Comparison of ENCODE assay signal across 8 cellular contexts in the genomic region with DNA sequence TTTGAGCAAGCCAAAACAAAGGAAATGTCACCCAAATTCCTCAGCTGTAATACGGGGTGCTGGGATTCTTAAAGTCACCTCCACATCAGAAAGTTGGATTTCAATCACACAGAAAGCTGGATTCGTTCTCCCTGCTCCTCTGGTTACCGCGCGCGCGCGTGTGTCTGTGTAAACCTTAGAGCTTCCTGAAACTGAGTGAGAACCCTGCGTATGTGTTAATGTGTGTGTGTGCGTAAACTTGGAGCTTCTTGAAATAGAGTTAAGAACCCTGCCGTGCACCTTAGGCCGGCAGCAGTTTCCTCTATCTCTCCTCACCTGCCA. TPM values are rescaled to one million over a fixed set of nuclear protein-coding genes. Genes with fewer than 3 reads are reported as not detected.
DNase-seq lines count a peak whose midpoint lies in the region; ATAC-seq, FAIRE-seq and TF ChIP-seq lines count a peak whose summit lies in the region.

No MANE protein-coding gene starts in this region.

- no peaks in the 10 kb centered on the region; the same call in 1 of the 2 replicates for H3K4me1 ChIP-seq in ES-I3 (ENCODE audit: insufficient read depth, low read length)

- no peaks in the 10 kb centered on the region for H3K36me3 ChIP-seq in ES-I3 (ENCODE audit: insufficient read depth, low read length)

- CTCF ChIA-PET in T-cell (lab: Charles Lee): interaction anchor here in 1 of 2 donors (0.6 to 1.3 kb wide), 2 partner anchors 24 to 88 kb away, joined by 3 to 6 read pairs; no protein-coding TSS in a partner anchor

- no peak for FAIRE-seq in urothelium cell line (lab: Jason Lieb, UNC)

- TF ChIP-seq CTCF in nephron progenitor cell (IDR thresholded peaks at IDR 0.05): no peak

- H3K9ac ChIP-seq in ES-I3 (ENCODE audit: low read depth, low read length): peak overlapping the region; percentile 50

- H3K9me3 Mint-ChIP-seq in T-cell (no peaks in the 10 kb centered on the region), nephron progenitor cell (peaks cover 4% of the 10 kb centered on the region)

- H3K27me3 Mint-ChIP-seq in T-cell (no peaks in the 10 kb centered on the region), nephron progenitor cell (ENCODE audit: low read depth, poor library complexity) (peaks cover 37% of the 10 kb centered on the region)

- no peaks in the 10 kb centered on the region for H3K9me3 ChIP-seq in ES-I3 (ENCODE audit: control insufficient read depth, insufficient read depth, low read length)

- peak overlapping the region; percentile 95 to 96 (median 96) for H3K4me3 Mint-ChIP-seq in T-cell
- H3K4me3 Mint-ChIP-seq in nephron progenitor cell: peak overlapping the region; percentile 91

- peak in 15 of 34 experiments; percentile 2 to 42 (median 19) for DNase-seq in T-cell
- peak; percentile 36 for DNase-seq in nephron progenitor cell
- DNase-seq in NCI-H146 (lab: John Stamatoyannopoulos, UW): no peak
- DNase-seq in urothelium cell line (ENCODE audit: low spot score): no peak
- DNase-seq in HPDE6-E6E7 (ENCODE audit: extremely low spot score): no peak

- POLR2A ChIA-PET in T-cell (lab: Charles Lee): interaction anchor here in 1 of 2 donors (0.6 kb wide), 2 partner anchors 34 to 263 kb away, joined by 3 read pairs; no protein-coding TSS in a partner anchor

- H3K4me1 Mint-ChIP-seq in T-cell (peaks cover 24 to 37% (median 27%) of the 10 kb centered on the region in 3 donors), nephron progenitor cell (peaks cover 19% of the 10 kb centered on the region)

- H3K36me3 Mint-ChIP-seq in T-cell: peaks cover 26% of the 10 kb centered on the region
- peaks cover 5% of the 10 kb centered on the region for H3K36me3 Mint-ChIP-seq in nephron progenitor cell (ENCODE audit: low read depth)

- ATAC-seq in HG02973 (IDR thresholded peaks at IDR 0.05; ENCODE audit: unreplicated experiment) (peak; percentile 26), T-cell (replicated peaks in 1 of 4) (peak; percentile 47 to 50 (median 48)), esophagus mucosa (peak; percentile 48)

- H3K27ac Mint-ChIP-seq in T-cell: peak overlapping the region; percentile 92
- H3K27ac Mint-ChIP-seq in nephron progenitor cell: peak overlapping the region; percentile 95

RNA-seq across cellular contexts. Expression of gene LZTFL1, which starts 0.6 kb away (rescaled TPM):
- 10 to 100 TPM in 3 of 5 donors, 1 to 10 TPM in 2; 8.5 to 12.0 (median 11.1) TPM for total RNA-seq in T-cell
- total RNA-seq in esophagus mucosa: 7.0 TPM

RNA-seq across cellular contexts. Expression of gene CCR9, which starts 45.0 kb away (rescaled TPM):
- 10 to 100 TPM in 1 of 5 donors, 1 to 10 TPM in 4; 2.1 to 10.0 (median 4.2) TPM for total RNA-seq in T-cell
- not detected for total RNA-seq in esophagus mucosa

RNA-seq across cellular contexts. Expression of gene SLC6A20, which starts 45.0 kb away (rescaled TPM):
- total RNA-seq in T-cell (under 1 TPM in 4 of 5 donors, not detected in 1; 0.12 to 0.44 (median 0.24) TPM), esophagus mucosa (0.16 TPM)
